ENCODE assay signal across 30 cellular contexts in the genomic region with DNA sequence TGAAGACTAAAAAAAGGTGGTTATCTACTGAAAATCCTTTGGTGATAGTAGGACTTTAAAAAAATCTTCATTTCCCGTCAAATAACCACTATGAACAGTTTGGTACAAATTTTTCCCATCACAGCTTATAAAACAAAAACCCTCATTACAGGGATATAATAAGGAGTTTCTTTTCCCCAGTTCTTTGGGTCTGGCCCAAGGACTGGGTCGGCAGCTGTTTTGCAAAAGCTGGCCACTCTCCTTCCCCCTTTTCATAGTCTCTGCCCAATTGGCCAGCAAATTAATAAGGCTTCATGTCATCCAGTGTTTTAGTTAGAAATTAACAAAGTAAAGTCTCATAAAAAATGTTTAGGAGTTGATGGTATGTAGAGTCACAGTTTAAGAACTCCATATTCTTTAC. TPM values are rescaled to one million over a fixed set of nuclear protein-coding genes. Genes with fewer than 3 reads are reported as not detected.
"Had no signal": no experiment of that assay in that cellular context is flagged by ENCODE, and none has a peak within 500 bp of the region (broad histone marks: within the 10 kb centered on the region; RNA-seq: fewer than 3 reads in every experiment).

No MANE protein-coding gene starts in this region.

- H3K36me3 Mint-ChIP-seq: immature natural killer cell; memory B cell; naive B cell; natural killer cell treated with Interleukin-12 subunit alpha and Interleukin-12 subunit beta and Interleukin-15 and Interleukin-18, amount 100 ng/mL, for 72 hours had no signal

- H3K27ac ChIP-seq: colonic mucosa, esophagus muscularis mucosa, foreskin keratinocyte, gastroesophageal sphincter, heart right ventricle, lower lobe of right lung, neutrophil, pancreas, right lobe of liver, transverse colon, upper lobe of right lung, uterus had no signal

- H3K9me3 Mint-ChIP-seq: dendritic cell treated with granulocyte-macrophage colony-stimulating factor and Interleukin-4, amounts not matched to agents 40 ng/mL and 50 ng/mL, for 4 days; immature natural killer cell; memory B cell; natural killer cell treated with Interleukin-12 subunit alpha and Interleukin-12 subunit beta and Interleukin-15 and Interleukin-18, amount 100 ng/mL, for 72 hours had no signal

- DNase-seq: colonic mucosa; effector memory CD4-positive, alpha-beta T cell; foreskin keratinocyte; glutamatergic neuron; heart right ventricle; immature natural killer cell; islet precursor cell; kidney glomerular epithelial cell; left ventricle myocardium superior; lower lobe of right lung; mucosa of descending colon; naive B cell; pancreas; right lobe of liver; small intestine; stimulated activated CD4-positive, alpha-beta T cell treated with anti-CD3 and anti-CD28 coated beads, Interleukin-15, amount 100 ng/mL, for 24 hours; stimulated activated CD4-positive, alpha-beta T cell treated with anti-CD3 and anti-CD28 coated beads, Interleukin-2, amount 100 ng/mL, for 48 hours; stimulated activated naive CD4-positive, alpha-beta T cell; stimulated activated naive CD8-positive, alpha-beta T cell treated with anti-CD3 and anti-CD28 coated beads, Interleukin-15, amount 100 ng/mL, for 72 hours; transverse colon; upper lobe of right lung; uterus had no signal

- H3K27me3 ChIP-seq: colonic mucosa, esophagus muscularis mucosa, gastroesophageal sphincter, heart right ventricle, neutrophil, pancreas, right lobe of liver, transverse colon, upper lobe of right lung, uterus had no signal

- ATAC-seq: foreskin keratinocyte; gastroesophageal sphincter; heart right ventricle; left ventricle myocardium superior; lower lobe of right lung; mucosa of descending colon; natural killer cell treated with Interleukin-12 subunit alpha and Interleukin-12 subunit beta and Interleukin-15 and Interleukin-18, amount 100 ng/mL, for 72 hours; pancreas; right lobe of liver; stimulated activated naive CD8-positive, alpha-beta T cell treated with anti-CD3 and anti-CD28 coated beads, Interleukin-15, amount 100 ng/mL, for 72 hours; upper lobe of right lung had no signal

- H3K27ac Mint-ChIP-seq: dendritic cell treated with granulocyte-macrophage colony-stimulating factor and Interleukin-4, amounts not matched to agents 40 ng/mL and 50 ng/mL, for 4 days; immature natural killer cell; memory B cell; naive B cell; natural killer cell treated with Interleukin-12 subunit alpha and Interleukin-12 subunit beta and Interleukin-15 and Interleukin-18, amount 100 ng/mL, for 72 hours; progenitor cell of endocrine pancreas; stimulated activated naive CD8-positive, alpha-beta T cell treated with anti-CD3 and anti-CD28 coated beads, Interleukin-15, amount 100 ng/mL, for 72 hours had no signal

RNA-seq across cellular contexts. Expression of a gene that starts 47.0 kb away (rescaled TPM):
- total RNA-seq: endothelial cell of umbilical vein; foreskin keratinocyte; natural killer cell treated with Interleukin-12 subunit alpha and Interleukin-12 subunit beta and Interleukin-15 and Interleukin-18, amount 100 ng/mL, for 72 hours had no signal
